ENCODE assay signal across 8 cellular contexts in the genomic region with DNA sequence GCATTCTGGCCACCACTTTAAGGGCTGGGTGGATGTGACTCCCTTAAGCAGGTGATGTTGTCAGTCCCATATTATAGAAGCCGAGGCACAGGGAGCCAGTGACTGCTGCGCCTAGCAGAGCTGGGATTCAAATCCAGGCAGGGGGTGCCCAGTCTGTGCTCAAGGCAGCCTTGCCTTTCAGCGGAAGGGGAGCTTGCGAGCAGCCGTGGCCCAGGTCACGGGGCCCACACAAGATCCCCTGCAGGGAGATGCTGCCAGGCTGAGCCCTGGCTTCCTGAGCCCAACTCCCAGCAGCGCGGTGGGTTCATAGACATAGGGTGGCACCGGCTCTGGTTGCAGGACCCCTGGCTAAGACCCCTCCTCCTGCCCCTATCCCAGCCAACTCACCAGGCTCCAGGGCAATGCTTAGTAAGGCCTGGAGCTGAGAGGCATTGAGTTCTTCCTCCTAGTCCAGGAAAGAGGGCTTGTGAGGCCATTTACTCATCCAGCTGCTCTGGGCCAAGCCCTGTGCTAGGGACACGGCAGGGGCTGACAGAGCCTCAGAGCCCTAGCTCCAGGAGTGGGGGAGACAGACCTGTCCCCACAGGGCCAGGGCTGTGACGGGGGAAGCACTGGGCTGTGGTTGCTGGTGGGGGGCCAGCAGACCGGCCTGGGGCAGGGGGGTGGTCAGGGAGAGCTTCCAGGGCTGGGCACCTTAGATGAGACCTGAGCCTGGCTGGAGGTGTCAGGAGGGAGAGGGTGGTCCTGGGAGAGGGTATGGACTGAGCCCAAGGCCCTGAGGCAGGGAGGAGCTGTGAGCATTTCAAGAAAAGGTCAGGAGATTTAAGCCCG. TPM values are rescaled to one million over a fixed set of nuclear protein-coding genes. Genes with fewer than 3 reads are reported as not detected.
DNase-seq lines count a peak whose midpoint lies in the region; ATAC-seq and TF ChIP-seq lines count a peak whose summit lies in the region.

No MANE protein-coding gene starts in this region.

- peak overlapping the region; percentile 68 for H3K4me3 Mint-ChIP-seq in activated CD8-positive, alpha-beta T cell treated with anti-CD3 and anti-CD28 coated beads for 36 hours
- H3K4me3 Mint-ChIP-seq in glutamatergic neuron (ENCODE audit: unreplicated experiment) = peak overlapping the region; percentile 69

- H2AFZ ChIP-seq in IMR-90 (replicated peaks; ENCODE audit: low read length, poor library complexity) = peak overlapping the region; percentile 39

- H2BK20ac ChIP-seq in IMR-90 (ENCODE audit: low read depth, low read length) = no peak overlapping the region

- no peak overlapping the region; the same call in 2 of the 3 replicates for H2BK15ac ChIP-seq in IMR-90 (ENCODE audit: low read depth, low read length)

- 78% methylated on average over 3 of the region's 13 CpGs; no CpG with 5 or more reads in 1 of the 2 experiments for WGBS in IMR-90 (ENCODE audit: extremely low coverage in 2 of 2, insufficient read length in 1 of 2), 2 experiments

- H2AK9ac ChIP-seq in IMR-90 (replicated peaks; ENCODE audit: low read depth, low read length, poor library complexity) = peak overlapping the region; percentile 23

- no peak overlapping the region for H3K9ac ChIP-seq in IMR-90 (ENCODE audit: low read depth, low read length)

- H3K18ac ChIP-seq in IMR-90 (ENCODE audit: low read depth, low read length) = no peak overlapping the region

- no peak overlapping the region for H3K4me2 ChIP-seq in IMR-90 (ENCODE audit: low read depth, low read length)

- intact Hi-C loops in IMR-90 (cut with micrococcal nuclease) = loop anchor here (5.0 kb wide), 1 partner anchor 98 kb away; a partner anchor contains a TSS
- intact Hi-C loops in activated CD8-positive, alpha-beta T cell treated with anti-CD3 and anti-CD28 coated beads for 36 hours (cut with micrococcal nuclease) = loop anchor here (10.0 kb wide), 2 partner anchors 110 to 200 kb away; a partner anchor contains a TSS
- intact Hi-C loops in sciatic nerve (cut with DNase I) = no loop called here

- no TSS peak for BruUV-seq in IMR-90 (replicated peaks; lab: Mats Ljungman, UMichigan)

- POLR2A ChIA-PET in IMR-90 (lab: Charles Lee; ENCODE audit: unreplicated experiment) = no interaction called here
- POLR2A ChIA-PET in activated CD8-positive, alpha-beta T cell treated with anti-CD3 and anti-CD28 coated beads for 36 hours (lab: Charles Lee) = interaction anchor here (0.5 to 1.4 kb wide), 6 partner anchors 13 to 129 kb away, joined by 3 to 5 read pairs (median 4); a partner anchor contains a TSS

- peak overlapping the region; percentile 25 for H2BK5ac ChIP-seq in IMR-90 (ENCODE audit: low read depth, low read length, poor library complexity, severe bottlenecking)

- DNase-seq in Daoy (ENCODE audit: low read depth) (peak; percentile 61), IMR-90 (no peak), glutamatergic neuron (peak; percentile 17), sciatic nerve (ENCODE audit: low spot score) (peak; percentile 58)
- DNase-seq in activated CD8-positive, alpha-beta T cell treated with anti-CD3 and anti-CD28 coated beads for 36 hours = peak; percentile 65

- in situ Hi-C loops in IMR-90 (cut with MboI; ENCODE audit: low sequenced_read_pairs) = loop anchor here (25.0 kb wide), 1 partner anchor 178 kb away; a partner anchor contains a TSS

- H4K91ac ChIP-seq in IMR-90 (ENCODE audit: insufficient read depth, low read depth, low read length) = no peak overlapping the region; the same call in 1 of the 2 replicates

- no peak overlapping the region for H2BK120ac ChIP-seq in IMR-90 (ENCODE audit: low read depth, low read length)

- dilution Hi-C loops in IMR-90 (cut with HindIII; ENCODE audit: low sequenced_read_pairs, unreplicated experiment) = no loop called here

- no peak overlapping the region for H4K8ac ChIP-seq in IMR-90 (ENCODE audit: low read depth in 2 of 2, low read length in 2 of 2)

- H3K4me1 ChIP-seq in IMR-90 (ENCODE audit: control insufficient read depth, insufficient read depth, low read length) = peaks cover 13% of the 10 kb centered on the region

- H3K36me3 ChIP-seq in IMR-90 (ENCODE audit: control insufficient read depth, insufficient read depth, low read length) = peaks cover 18% of the 10 kb centered on the region

- no peak overlapping the region for H4K5ac ChIP-seq in IMR-90 (ENCODE audit: low read depth, low read length)

- no peaks in the 10 kb centered on the region for H3K9me3 ChIP-seq in IMR-90 (ENCODE audit: control insufficient read depth, insufficient read depth, low read length)

- H3K14ac ChIP-seq in IMR-90 (replicated peaks; ENCODE audit: low read depth, low read length) = 0 out of 2 replicates have a peak overlapping the region, but pooled peaks have one; percentile 40

- peaks cover 4 to 15% of the 10 kb centered on the region in 2 experiments; a peak in 2 of 4 replicates for H3K79me1 ChIP-seq in IMR-90 (ENCODE audit: low read depth in 1 of 2, low read length in 2 of 2)

- H3K27ac Mint-ChIP-seq in activated CD8-positive, alpha-beta T cell treated with anti-CD3 and anti-CD28 coated beads for 36 hours = peak overlapping the region; percentile 77
- no peak overlapping the region for H3K27ac Mint-ChIP-seq in glutamatergic neuron (ENCODE audit: unreplicated experiment)

- no peaks in the 10 kb centered on the region for H3K27me3 ChIP-seq in IMR-90 (ENCODE audit: control insufficient read depth, insufficient read depth, low read length)

- CTCF ChIA-PET in IMR-90 (lab: Yijun Ruan, JAX) = no interaction called here
- CTCF ChIA-PET in activated CD8-positive, alpha-beta T cell treated with anti-CD3 and anti-CD28 coated beads for 36 hours (lab: Charles Lee) = interaction anchor here (0.8 to 1.4 kb wide), 4 partner anchors 100 to 332 kb away, joined by 3 to 12 read pairs (median 4); a partner anchor contains a TSS

- H3K27ac ChIP-seq in IMR-90 (ENCODE audit: insufficient read depth, low read length) = no peak overlapping the region

- H3K27me3 Mint-ChIP-seq in activated CD8-positive, alpha-beta T cell treated with anti-CD3 and anti-CD28 coated beads for 36 hours = peaks cover 4% of the 10 kb centered on the region
- peaks cover 20% of the 10 kb centered on the region for H3K27me3 Mint-ChIP-seq in glutamatergic neuron (ENCODE audit: unreplicated experiment)

- peak; percentile 5; the same call in 1 of the 2 replicates for ATAC-seq in IMR-90 (ENCODE audit: low read depth)
- ATAC-seq in activated CD8-positive, alpha-beta T cell treated with anti-CD3 and anti-CD28 coated beads for 36 hours = peak; percentile 45
- ATAC-seq in sciatic nerve = peak; percentile 25
- no peak for ATAC-seq in GM19395 (IDR thresholded peaks at IDR 0.05; ENCODE audit: unreplicated experiment)
- no peak for ATAC-seq in GM18868 (IDR thresholded peaks at IDR 0.05; ENCODE audit: unreplicated experiment)
- no peak for ATAC-seq in HG02678 (IDR thresholded peaks at IDR 0.05; ENCODE audit: unreplicated experiment)

- no peak overlapping the region for H3K4me3 ChIP-seq in IMR-90 (ENCODE audit: insufficient read depth, low read depth, low read length)

- 0 out of 2 replicates have a peak, but pooled peaks cover 3% of the 10 kb centered on the region for H3K9me1 ChIP-seq in IMR-90 (ENCODE audit: insufficient read depth, low read length)

- no peak overlapping the region for H3K23ac ChIP-seq in IMR-90 (ENCODE audit: low read depth, low read length)

- H3K4me1 Mint-ChIP-seq in activated CD8-positive, alpha-beta T cell treated with anti-CD3 and anti-CD28 coated beads for 36 hours (ENCODE audit: low read depth) = peaks cover 44% of the 10 kb centered on the region
- H3K4me1 Mint-ChIP-seq in glutamatergic neuron (ENCODE audit: low read depth, unreplicated experiment) = peaks cover 12% of the 10 kb centered on the region

- H4K20me1 ChIP-seq in IMR-90 (ENCODE audit: insufficient read depth, low read length) = peaks cover 23% of the 10 kb centered on the region

- TF ChIP-seq CTCF in IMR-90 (conservative IDR thresholded peaks at IDR 0.05; ENCODE audit: low read depth, low read length) (no peak), glutamatergic neuron (IDR thresholded peaks at IDR 0.05; ENCODE audit: partially characterized antibody, unreplicated experiment) (no peak)
- TF ChIP-seq CTCF in activated CD8-positive, alpha-beta T cell treated with anti-CD3 and anti-CD28 coated beads for 36 hours (IDR thresholded peaks at IDR 0.05) = no peak

- H2AK5ac ChIP-seq in IMR-90 (ENCODE audit: low read depth, low read length) = peak overlapping the region; percentile 36; the same call in 1 of the 2 replicates

- no peaks in the 10 kb centered on the region for H3K9me3 Mint-ChIP-seq in activated CD8-positive, alpha-beta T cell treated with anti-CD3 and anti-CD28 coated beads for 36 hours
- peaks cover 10% of the 10 kb centered on the region for H3K9me3 Mint-ChIP-seq in glutamatergic neuron (ENCODE audit: unreplicated experiment)

- H3K4ac ChIP-seq in IMR-90 (ENCODE audit: low read depth, low read length) = 0 out of 2 replicates have a peak overlapping the region, but pooled peaks have one; percentile 5

- peaks cover 8% of the 10 kb centered on the region for H3K36me3 Mint-ChIP-seq in activated CD8-positive, alpha-beta T cell treated with anti-CD3 and anti-CD28 coated beads for 36 hours (ENCODE audit: low read depth)
- H3K36me3 Mint-ChIP-seq in glutamatergic neuron (ENCODE audit: unreplicated experiment) = peaks cover 5% of the 10 kb centered on the region

- no peak for TF ChIP-seq POLR2A in IMR-90 (IDR thresholded peaks at IDR 0.05; ENCODE audit: low read depth, low read length)

- H3K56ac ChIP-seq in IMR-90 (ENCODE audit: extremely low read depth, insufficient read depth, low read length) = no peak overlapping the region

- no peak for TF ChIP-seq RAD21 in IMR-90 (IDR thresholded peaks at IDR 0.05; ENCODE audit: low read length)

RNA-seq across cellular contexts. Expression of a gene that starts 9.6 kb away (rescaled TPM):
- total RNA-seq in Daoy (2014; rRNA removed; shearing (Covaris generic)) = not detected in 2 replicates
- 0.18 TPM in 1 of 2 replicates, not detected in the other for total RNA-seq in IMR-90 (2012; rRNA removed)
- polyA plus RNA-seq in IMR-90 (2012; rRNA removed) = 0.97 and 0.99 TPM in 2 replicates
- polyA plus RNA-seq in IMR-90 (2012; cell fraction: cytosol; rRNA removed) = 0.27 and 0.67 TPM in 2 replicates
- 8.4 and 12.7 TPM in 2 replicates for polyA plus RNA-seq in IMR-90 (2012; cell fraction: nucleus; rRNA removed; ENCODE audit: low replicate concordance)
- total RNA-seq in activated CD8-positive, alpha-beta T cell treated with anti-CD3 and anti-CD28 coated beads for 36 hours = 10 to 100 TPM; 19.6 to 22.7 TPM
- 4.8 TPM for total RNA-seq in glutamatergic neuron (ENCODE audit: unreplicated experiment)
- total RNA-seq in sciatic nerve = 5.6 TPM

RNA-seq across cellular contexts. Expression of a gene that starts 38.7 kb away (rescaled TPM):
- total RNA-seq in Daoy (2014; rRNA removed; shearing (Covaris generic)) = not detected in 2 replicates
- total RNA-seq in IMR-90 (2012; rRNA removed) (not detected in 2 replicates), glutamatergic neuron (ENCODE audit: unreplicated experiment) (not detected), sciatic nerve (not detected)
- polyA plus RNA-seq in IMR-90 (2012; rRNA removed) = not detected in 2 replicates
- polyA plus RNA-seq in IMR-90 (2012; cell fraction: cytosol; rRNA removed) = not detected in 2 replicates
- polyA plus RNA-seq in IMR-90 (2012; cell fraction: nucleus; rRNA removed; ENCODE audit: low replicate concordance) = not detected in 2 replicates
- not detected for total RNA-seq in activated CD8-positive, alpha-beta T cell treated with anti-CD3 and anti-CD28 coated beads for 36 hours

RNA-seq across cellular contexts. Expression of a gene that starts 54.4 kb away (rescaled TPM):
- total RNA-seq in Daoy (2014; rRNA removed; shearing (Covaris generic)) = not detected in 2 replicates
- total RNA-seq in IMR-90 (2012; rRNA removed) = not detected in 2 replicates
- not detected in 2 replicates for polyA plus RNA-seq in IMR-90 (2012; rRNA removed)
- not detected in 2 replicates for polyA plus RNA-seq in IMR-90 (2012; cell fraction: cytosol; rRNA removed)
- polyA plus RNA-seq in IMR-90 (2012; cell fraction: nucleus; rRNA removed; ENCODE audit: low replicate concordance) = not detected in 2 replicates
- not detected for total RNA-seq in activated CD8-positive, alpha-beta T cell treated with anti-CD3 and anti-CD28 coated beads for 36 hours
- total RNA-seq in glutamatergic neuron (ENCODE audit: unreplicated experiment) = not detected
- total RNA-seq in sciatic nerve = not detected

Comparison
In these comparisons a context has a peak if more than half of its experiments do, and no peak if none do; other contexts are left out.
1. ATAC-seq: peak in IMR-90 (single experiment), activated CD8-positive, alpha-beta T cell treated with anti-CD3 and anti-CD28 coated beads for 36 hours (single experiment) and sciatic nerve (single experiment); none in GM19395 (single experiment), GM18868 (single experiment) and HG02678 (single experiment).